ENCODE assay signal across 8 cellular contexts in genomic region chr12:108514973-108515814, GRCh38. TPM values are rescaled to one million over a fixed set of nuclear protein-coding genes. Genes with fewer than 3 reads are reported as not detected.
DNase-seq lines count a peak whose midpoint lies in the region; ATAC-seq and TF ChIP-seq lines count a peak whose summit lies in the region.

Gene FICD, plus strand, starts transcription at chr12:108515277. Its CDS starts 1,696 bp downstream, at chr12:108516973.

- no peaks in the 10 kb centered on the region for H3K27me3 ChIP-seq in BLaER1 treated with 17β-estradiol and CSF1 and Interleukin-3, amounts not matched to agents 10 nM and 100 nM
- H3K27me3 ChIP-seq in colonic mucosa (no peaks in the 10 kb centered on the region), layer of hippocampus (ENCODE audit: control insufficient read depth, insufficient read depth, low read length) (no peaks in the 10 kb centered on the region)

- ATAC-seq in GM19328 (IDR thresholded peaks at IDR 0.05; ENCODE audit: unreplicated experiment): peak; percentile 78
- ATAC-seq in HG03469 (IDR thresholded peaks at IDR 0.05; ENCODE audit: unreplicated experiment): peak; percentile 66

- no peaks in the 10 kb centered on the region for H3K9me3 ChIP-seq in BLaER1 treated with 17β-estradiol and CSF1 and Interleukin-3, amounts not matched to agents 10 nM and 100 nM (replicated peaks in 1 of 11)
- no peaks in the 10 kb centered on the region for H3K9me3 ChIP-seq in colonic mucosa

- DNase-seq in NCI-H526 (lab: John Stamatoyannopoulos, UW) (peak; percentile 96 to 99), colonic mucosa (peak; percentile 100)
- peak; percentile 99 to 100 for DNase-seq in activated CD4-positive, alpha-beta T cell treated with anti-CD3 and anti-CD28 coated beads for 4 hours
- peak; percentile 97 to 100 (median 99) for DNase-seq in stimulated activated CD4-positive, alpha-beta T cell treated with anti-CD3 and anti-CD28 coated beads, Interleukin-1b, Interleukin-23, amount 100 ng/mL, for 24 hours (ENCODE audit: low read depth in 4 of 4, low spot score in 1 of 4)

- H4K20me1 ChIP-seq in BLaER1 treated with 17β-estradiol and CSF1 and Interleukin-3, amounts not matched to agents 10 nM and 100 nM: peaks cover 11 to 48% (median 41%) of the 10 kb centered on the region in 11 experiments; a peak in 19 of 22 replicates

- H3K4me1 ChIP-seq in BLaER1 treated with 17β-estradiol and CSF1 and Interleukin-3, amounts not matched to agents 10 nM and 100 nM: peaks cover 8 to 31% (median 21%) of the 10 kb centered on the region in 10 experiments
- no peaks in the 10 kb centered on the region for H3K4me1 ChIP-seq in colonic mucosa

- H3K27ac ChIP-seq in BLaER1 treated with 17β-estradiol and CSF1 and Interleukin-3, amounts not matched to agents 10 nM and 100 nM: peak within 1 kb of the TSS; percentile 61 to 88 (median 80)
- H3K27ac ChIP-seq in colonic mucosa: peak within 1 kb of the TSS; percentile 18
- peak within 1 kb of the TSS; percentile 36 for H3K27ac ChIP-seq in layer of hippocampus (ENCODE audit: low read depth, low read length)

- peak within 1 kb of the TSS; percentile 73 to 92 (median 86) for H3K4me3 ChIP-seq in BLaER1 treated with 17β-estradiol and CSF1 and Interleukin-3, amounts not matched to agents 10 nM and 100 nM
- H3K4me3 ChIP-seq in colonic mucosa: peak within 1 kb of the TSS; percentile 90

- peaks cover 23 to 35% (median 29%) of the 10 kb centered on the region in 11 experiments for H3K36me3 ChIP-seq in BLaER1 treated with 17β-estradiol and CSF1 and Interleukin-3, amounts not matched to agents 10 nM and 100 nM
- H3K36me3 ChIP-seq in colonic mucosa: peaks cover 6% of the 10 kb centered on the region

- intact Hi-C loops in colonic mucosa (cut with DNase I): loop anchor here (5.0 kb wide), 1 partner anchor 598 kb away; no protein-coding TSS in a partner anchor

- TF ChIP-seq CTCF in colonic mucosa (IDR thresholded peaks at IDR 0.05): no peak

- H3K9ac ChIP-seq in BLaER1 treated with 17β-estradiol and CSF1 and Interleukin-3, amounts not matched to agents 10 nM and 100 nM: peak within 1 kb of the TSS; percentile 76 to 91 (median 87)
- peak within 1 kb of the TSS; percentile 81 to 87 for H3K9ac ChIP-seq in colonic mucosa (ENCODE audit: low read depth in 2 of 2, low read length in 2 of 2)

- peak within 1 kb of the TSS; percentile 90 to 99 (median 96) for H3K4me2 ChIP-seq in BLaER1 treated with 17β-estradiol and CSF1 and Interleukin-3, amounts not matched to agents 10 nM and 100 nM

RNA-seq across cellular contexts. Expression of gene FICD, which starts in this region (rescaled TPM):
- total RNA-seq in colonic mucosa: 1 to 10 TPM; 3.5 to 6.2 TPM

Comparison
In these comparisons a context has a peak if more than half of its experiments do, and no peak if none do; other contexts are left out.
1. Peak in every context shown above with its lines: DNase-seq, ATAC-seq, H3K4me3 ChIP-seq and H3K27ac ChIP-seq.
2. H3K27ac ChIP-seq: peak in every context shown above with its lines; median percentile 80 in BLaER1 treated with 17β-estradiol and CSF1 and Interleukin-3, amounts not matched to agents 10 nM and 100 nM; 36 in layer of hippocampus; 18 in colonic mucosa.